Comparison of ENCODE assay signal across 1 cellular context in genomic region chr11:7967826-7968225, GRCh38.
TF ChIP-seq lines count a peak whose summit lies in the region.

No MANE protein-coding gene starts in this region.

TF ChIP-seq in GM23338, 12 proteins besides CTCF, POLR2A, EP300 and RAD21 (continued from another document):
- TF ChIP-seq ZNF462 (CRISPR knock-in tag; IDR thresholded peaks at IDR 0.05) (no peak), JUNB (IDR thresholded peaks at IDR 0.05; ENCODE audit: unreplicated experiment) (no peak), EZH2 (IDR thresholded peaks at IDR 0.05; ENCODE audit: low read depth, unreplicated experiment) (no peak), REST (IDR thresholded peaks at IDR 0.05; ENCODE audit: unreplicated experiment) (no peak), ZNF114 (CRISPR knock-in tag; IDR thresholded peaks at IDR 0.05) (no peak), NANOG (IDR thresholded peaks at IDR 0.05; ENCODE audit: borderline replicate concordance) (no peak)
